ENCODE assay signal across 14 cellular contexts in genomic region chr2:127647242-127648190, GRCh38. TPM values are rescaled to one million over a fixed set of nuclear protein-coding genes. Genes with fewer than 3 reads are reported as not detected.
A peak's percentile ranks its signal among the peaks of the same experiment; 100 is the strongest.
DNase-seq lines count a peak whose midpoint lies in the region; ATAC-seq and TF ChIP-seq lines count a peak whose summit lies in the region.
"Had no signal": no experiment of that assay in that cellular context is flagged by ENCODE, and none has a peak within 500 bp of the region (broad histone marks: within the 10 kb centered on the region; RNA-seq: fewer than 3 reads in every experiment).

No MANE protein-coding gene starts in this region.

- H3K27ac ChIP-seq in right atrium auricular region: peak overlapping the region; percentile 65 to 78
- H3K27ac ChIP-seq in gastrocnemius medialis: peak overlapping the region; percentile 14 to 58 (median 44)
- H3K27ac ChIP-seq: WERI-Rb-1 had no signal

- H3K9me3 ChIP-seq in right atrium auricular region: no peaks in the 10 kb centered on the region
- no peaks in the 10 kb centered on the region for H3K9me3 ChIP-seq in gastrocnemius medialis

- no peak for TF ChIP-seq POLR2A in gastrocnemius medialis (IDR thresholded peaks at IDR 0.05)

- no peak overlapping the region; the same call in 1 of the 2 replicates for H3K27ac Mint-ChIP-seq in WTC11

- H3K4me1 Mint-ChIP-seq in WTC11: peaks cover 9% of the 10 kb centered on the region

- CTCF ChIA-PET in WTC11 (lab: Charles Lee) (interaction anchor here (4.3 kb wide), 1 partner anchor 55 kb away, joined by 120 read pairs; no protein-coding TSS in a partner anchor), HEK293T (lab: Yijun Ruan, JAX) (interaction anchor here (1.4 to 3.9 kb wide), 2 partner anchors 56 kb away, joined by 9 to 46 read pairs; no protein-coding TSS in a partner anchor)

- POLR2A ChIA-PET in WTC11 (lab: Charles Lee): interaction anchor here (1.1 kb wide), 1 partner anchor 36 kb away, joined by 3 read pairs; no protein-coding TSS in a partner anchor
- POLR2A ChIA-PET in HEK293T (lab: Yijun Ruan, JAX): no interaction called here

- in situ Hi-C loops in gastrocnemius medialis (cut with MboI; ENCODE audit: low sequenced_read_pairs in 4 of 4): no loop called here

- peaks cover 2% of the 10 kb centered on the region; the same call in 1 of the 2 replicates for H3K27me3 Mint-ChIP-seq in WTC11 (ENCODE audit: low read depth)
- H3K27me3 Mint-ChIP-seq: CD4-positive, alpha-beta memory T cell had no signal

- DNase-seq in EH (ENCODE audit: low read depth) (peak; percentile 72), WTC11 (ENCODE audit: low spot score) (no peak), right atrium auricular region (ENCODE audit: low spot score) (no peak), gastrocnemius medialis (no peak), HEK293T (ENCODE audit: extremely low spot score) (no peak), NCI-H82 treated with DMSO at 0.1 percent for 48 hours (lab: John Stamatoyannopoulos, UW; ENCODE audit: unreplicated experiment) (no peak), NCI-H1105 treated with DMSO at 0.1 percent for 48 hours (lab: John Stamatoyannopoulos, UW) (no peak)
- no peak for DNase-seq in stimulated activated CD4-positive, alpha-beta T cell treated with anti-CD3 and anti-CD28 coated beads, Interleukin-2, amount 100 ng/mL, for 24 hours
- DNase-seq: activated naive CD4-positive, alpha-beta T cell treated with anti-CD3 and anti-CD28 coated beads, Interleukin-2, amount 50 U/mL, for 16 hours; NCI-H1092; small intestine; WERI-Rb-1 had no signal

- H3K27me3 ChIP-seq in right atrium auricular region (no peaks in the 10 kb centered on the region), gastrocnemius medialis (no peaks in the 10 kb centered on the region)

- peaks cover 0 to 87% of the 10 kb centered on the region in 2 donors for H3K4me1 ChIP-seq in right atrium auricular region
- H3K4me1 ChIP-seq in gastrocnemius medialis: peaks cover 11 to 25% of the 10 kb centered on the region in 2 donors

- H3K36me3 ChIP-seq in right atrium auricular region (peaks cover 51% of the 10 kb centered on the region), gastrocnemius medialis (no peaks in the 10 kb centered on the region)
- H3K36me3 ChIP-seq: WERI-Rb-1 had no signal

- H3K4me3 ChIP-seq in right atrium auricular region (no peak overlapping the region), gastrocnemius medialis (no peak overlapping the region)

- no peaks in the 10 kb centered on the region for H3K9me3 Mint-ChIP-seq in WTC11
- H3K9me3 Mint-ChIP-seq: CD4-positive, alpha-beta memory T cell had no signal

- intact Hi-C loops in gastrocnemius medialis (cut with DNase I; ENCODE audit: low total_unique reads): loop anchor here (2.0 kb wide), 1 partner anchor 57 kb away; no protein-coding TSS in a partner anchor

- peak; percentile 7; the same call in 1 of the 2 replicates for ATAC-seq in WTC11
- ATAC-seq in gastrocnemius medialis: no peak

- no peaks in the 10 kb centered on the region for H3K36me3 Mint-ChIP-seq in WTC11
- H3K36me3 Mint-ChIP-seq: CD4-positive, alpha-beta memory T cell had no signal

- TF ChIP-seq CTCF in WTC11 (IDR thresholded peaks at IDR 0.05): no peak
- no peak for TF ChIP-seq CTCF in right atrium auricular region (IDR thresholded peaks at IDR 0.05)
- no peak for TF ChIP-seq CTCF in gastrocnemius medialis (IDR thresholded peaks at IDR 0.05 in 4 of 5, conservative IDR thresholded peaks at IDR 0.05 in 1 of 5)

- H3K4me3 Mint-ChIP-seq in WTC11: no peak overlapping the region

TF ChIP-seq in WTC11, 78 proteins besides CTCF, POLR2A, EP300 and RAD21 (continues in another document):
- TF ChIP-seq ERG (CRISPR knock-in tag; IDR thresholded peaks at IDR 0.05) (no peak), CREM (CRISPR knock-in tag; IDR thresholded peaks at IDR 0.05) (no peak), NR3C1 (CRISPR knock-in tag; conservative IDR thresholded peaks at IDR 0.05; ENCODE audit: low read depth) (no peak), ZNF263 (CRISPR knock-in tag; IDR thresholded peaks at IDR 0.05; ENCODE audit: low read depth) (no peak), STAT6 (CRISPR knock-in tag; conservative IDR thresholded peaks at IDR 0.05; ENCODE audit: low read depth) (no peak), NFYB (CRISPR knock-in tag; conservative IDR thresholded peaks at IDR 0.05; ENCODE audit: low read depth) (no peak), FOXK1 (CRISPR knock-in tag; IDR thresholded peaks at IDR 0.05) (no peak)

TF ChIP-seq in HEK293T, 16 proteins besides CTCF, POLR2A, EP300 and RAD21:
- TF ChIP-seq L3MBTL2 (conservative IDR thresholded peaks at IDR 0.05) (no peak), CTBP1 (IDR thresholded peaks at IDR 0.05; ENCODE audit: borderline replicate concordance) (no peak), TARDBP (IDR thresholded peaks at IDR 0.05) (no peak), HDGF (IDR thresholded peaks at IDR 0.05; ENCODE audit: borderline replicate concordance) (no peak), NFRKB (IDR thresholded peaks at IDR 0.05) (no peak), FOXM1 (IDR thresholded peaks at IDR 0.05; ENCODE audit: borderline replicate concordance) (no peak), SP1 (IDR thresholded peaks at IDR 0.05) (no peak), ARNT (IDR thresholded peaks at IDR 0.05) (no peak), LEF1 (IDR thresholded peaks at IDR 0.05; ENCODE audit: borderline replicate concordance) (no peak), ELF4 (IDR thresholded peaks at IDR 0.05) (no peak)

RNA-seq across cellular contexts. Expression of gene GPR17, which starts 1.6 kb away (rescaled TPM):
- not detected in 3 replicates for total RNA-seq in WTC11 (2021)
- total RNA-seq in right atrium auricular region: under 1 TPM in 1 of 2 donors, not detected in 1; 0.24 TPM
- under 1 TPM in 1 of 4 donors, not detected in 3; 0.20 TPM for total RNA-seq in gastrocnemius medialis
- total RNA-seq: CD4-positive, alpha-beta memory T cell; kidney epithelial cell had no signal

RNA-seq across cellular contexts. Expression of gene LIMS2, which starts 27.8 kb away (rescaled TPM):
- 1.9 to 2.5 TPM (median 2.4 TPM) in 3 replicates for total RNA-seq in WTC11 (2021)
- 10 to 100 TPM; 80.2 to 91.7 TPM for total RNA-seq in right atrium auricular region
- total RNA-seq in gastrocnemius medialis: 10 to 100 TPM in 2 of 4 donors, 1 to 10 TPM in 2; 5.3 to 15.5 (median 9.9) TPM

RNA-seq across cellular contexts. Expression of gene SFT2D3, which starts 53.8 kb away (rescaled TPM):
- total RNA-seq in WTC11 (2021): 9.2 to 10.5 TPM (median 9.8 TPM) in 3 replicates
- 1 to 10 TPM; 3.8 to 5.9 TPM for total RNA-seq in right atrium auricular region
- 1 to 10 TPM; 3.0 to 5.5 (median 3.5) TPM for total RNA-seq in gastrocnemius medialis

Comparison
In these comparisons a context has a peak if more than half of its experiments do, and no peak if none do; other contexts are left out.
1. RNA of gene LIMS2, which starts 27.8 kb away (total RNA-seq): 80.2 to 91.7 TPM in right atrium auricular region; 5.3 to 15.5 TPM in gastrocnemius medialis and 1.9 to 2.5 TPM in WTC11; every median in the first group is over 4 times any median in the second.